ENCODE assay signal across 19 cellular contexts in the genomic region with DNA sequence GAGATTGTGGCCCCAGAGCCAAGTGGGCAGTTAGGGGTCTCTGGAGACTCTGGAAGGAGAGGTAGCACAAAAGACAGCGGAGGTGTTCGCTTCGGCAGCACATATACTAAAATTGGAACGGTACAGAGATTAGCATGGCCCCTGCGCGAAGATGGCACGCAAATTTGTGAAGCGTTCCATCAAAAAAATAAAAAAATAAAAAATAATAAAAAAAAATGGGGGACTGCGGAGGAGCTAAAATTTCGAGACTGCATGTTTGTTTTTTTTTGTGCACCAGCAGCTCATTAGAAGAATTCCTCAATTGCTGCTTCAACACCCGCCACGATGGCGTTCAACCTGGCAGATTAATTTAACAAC. TPM values are rescaled to one million over a fixed set of nuclear protein-coding genes. Genes with fewer than 3 reads are reported as not detected.
DNase-seq lines count a peak whose midpoint lies in the region; ATAC-seq and TF ChIP-seq lines count a peak whose summit lies in the region.
"Had no signal": no experiment of that assay in that cellular context is flagged by ENCODE, and none has a peak within 500 bp of the region (broad histone marks: within the 10 kb centered on the region; RNA-seq: fewer than 3 reads in every experiment).

No MANE protein-coding gene starts in this region.

- H3K9ac ChIP-seq in fibroblast of lung (ENCODE audit: insufficient read depth, low read length): no peak overlapping the region
- H3K9ac ChIP-seq: BLaER1 treated with 17β-estradiol and CSF1 and Interleukin-3, amounts not matched to agents 10 nM and 100 nM had no signal

- H3K4me3 Mint-ChIP-seq in natural killer cell (no peak overlapping the region), type B pancreatic cell (no peak overlapping the region)
- no peak overlapping the region for H3K4me3 Mint-ChIP-seq in natural killer cell treated with Interleukin-12 subunit alpha and Interleukin-12 subunit beta and Interleukin-15 and Interleukin-18, amount 100 ng/mL, for 72 hours
- H3K4me3 Mint-ChIP-seq: activated CD4-positive, alpha-beta T cell treated with anti-CD3 and anti-CD28 coated beads, Interleukin-2, amount 10 ng/mL, durations not matched to agents 24 days and 14 days; activated CD8-positive, alpha-beta memory T cell treated with anti-CD3 and anti-CD28 coated beads, Interleukin-2, amount 10 ng/mL, durations not matched to agents 7 days and 5 days; activated T-cell treated with anti-CD3 and anti-CD28 coated beads, Interleukin-2, amount 50 U/mL, for 72 hours had no signal

- no peaks in the 10 kb centered on the region for H3K27me3 ChIP-seq in RWPE2 (ENCODE audit: insufficient read depth, poor library complexity, severe bottlenecking)
- H3K27me3 ChIP-seq in fibroblast of lung (ENCODE audit: control insufficient read depth, insufficient read depth, low read length): no peaks in the 10 kb centered on the region
- H3K27me3 ChIP-seq: BLaER1 treated with 17β-estradiol and CSF1 and Interleukin-3, amounts not matched to agents 10 nM and 100 nM; right atrium auricular region; testis had no signal

- peaks cover 0 to 16% of the 10 kb centered on the region in 2 donors for H3K27me3 Mint-ChIP-seq in natural killer cell (ENCODE audit: low read depth in 2 of 2)
- H3K27me3 Mint-ChIP-seq in natural killer cell treated with Interleukin-12 subunit alpha and Interleukin-12 subunit beta and Interleukin-15 and Interleukin-18, amount 100 ng/mL, for 72 hours: peaks cover 0 to 3% of the 10 kb centered on the region in 2 donors
- H3K27me3 Mint-ChIP-seq in type B pancreatic cell: no peaks in the 10 kb centered on the region

- no peak overlapping the region for H3K4me3 ChIP-seq in RWPE2 (ENCODE audit: severe bottlenecking)
- H3K4me3 ChIP-seq in fibroblast of lung (replicated peaks in 1 of 4; ENCODE audit: control extremely low read depth in 1 of 4, insufficient read depth in 1 of 4, low read depth in 3 of 4, low read length in 4 of 4): no peak overlapping the region
- H3K4me3 ChIP-seq: BLaER1 treated with 17β-estradiol and CSF1 and Interleukin-3, amounts not matched to agents 10 nM and 100 nM; lung; SK-N-MC had no signal

- H3K36me3 ChIP-seq in RWPE2 (ENCODE audit: low read depth): no peaks in the 10 kb centered on the region
- H3K36me3 ChIP-seq in fibroblast of lung (ENCODE audit: control insufficient read depth, insufficient read depth, low read length): no peaks in the 10 kb centered on the region
- H3K36me3 ChIP-seq: BLaER1 treated with 17β-estradiol and CSF1 and Interleukin-3, amounts not matched to agents 10 nM and 100 nM; right atrium auricular region had no signal

- H3K27ac ChIP-seq in RWPE2 (ENCODE audit: poor library complexity, severe bottlenecking) (no peak overlapping the region), fibroblast of lung (ENCODE audit: insufficient read depth, low read length) (no peak overlapping the region)
- H3K27ac ChIP-seq: BLaER1 treated with 17β-estradiol and CSF1 and Interleukin-3, amounts not matched to agents 10 nM and 100 nM; right atrium auricular region had no signal

- H3K36me3 Mint-ChIP-seq in natural killer cell (no peaks in the 10 kb centered on the region), type B pancreatic cell (peaks cover 26% of the 10 kb centered on the region)
- H3K36me3 Mint-ChIP-seq in natural killer cell treated with Interleukin-12 subunit alpha and Interleukin-12 subunit beta and Interleukin-15 and Interleukin-18, amount 100 ng/mL, for 72 hours: no peaks in the 10 kb centered on the region
- H3K36me3 Mint-ChIP-seq: activated CD8-positive, alpha-beta memory T cell treated with anti-CD3 and anti-CD28 coated beads, Interleukin-2, amount 10 ng/mL, durations not matched to agents 7 days and 5 days had no signal

- no peaks in the 10 kb centered on the region for H3K9me3 ChIP-seq in RWPE2 (ENCODE audit: severe bottlenecking)
- H3K9me3 ChIP-seq in fibroblast of lung (ENCODE audit: control insufficient read depth, insufficient read depth, low read depth, low read length): no peaks in the 10 kb centered on the region
- H3K9me3 ChIP-seq: right atrium auricular region, testis had no signal

- no peak overlapping the region for H2AFZ ChIP-seq in fibroblast of lung (ENCODE audit: low read length)

- H3K9me3 Mint-ChIP-seq in natural killer cell (no peaks in the 10 kb centered on the region), type B pancreatic cell (no peaks in the 10 kb centered on the region)
- H3K9me3 Mint-ChIP-seq in natural killer cell treated with Interleukin-12 subunit alpha and Interleukin-12 subunit beta and Interleukin-15 and Interleukin-18, amount 100 ng/mL, for 72 hours: no peaks in the 10 kb centered on the region
- H3K9me3 Mint-ChIP-seq: activated CD4-positive, alpha-beta T cell treated with anti-CD3 and anti-CD28 coated beads, Interleukin-2, amount 10 ng/mL, durations not matched to agents 24 days and 14 days; activated T-cell treated with anti-CD3 and anti-CD28 coated beads, Interleukin-2, amount 50 U/mL, for 72 hours had no signal

- intact Hi-C loops in natural killer cell (cut with micrococcal nuclease): no loop called here

- H3K27ac Mint-ChIP-seq in natural killer cell: no peak overlapping the region
- H3K27ac Mint-ChIP-seq in natural killer cell treated with Interleukin-12 subunit alpha and Interleukin-12 subunit beta and Interleukin-15 and Interleukin-18, amount 100 ng/mL, for 72 hours: no peak overlapping the region
- H3K27ac Mint-ChIP-seq in type B pancreatic cell: peak overlapping the region; percentile 49
- H3K27ac Mint-ChIP-seq: activated CD4-positive, alpha-beta T cell treated with anti-CD3 and anti-CD28 coated beads, Interleukin-2, amount 10 ng/mL, durations not matched to agents 24 days and 14 days; activated CD8-positive, alpha-beta memory T cell treated with anti-CD3 and anti-CD28 coated beads, Interleukin-2, amount 10 ng/mL, durations not matched to agents 7 days and 5 days; activated T-cell treated with anti-CD3 and anti-CD28 coated beads, Interleukin-2, amount 50 U/mL, for 72 hours had no signal

- no peaks in the 10 kb centered on the region for H3K79me2 ChIP-seq in fibroblast of lung (ENCODE audit: control insufficient read depth, insufficient read depth, low read length)

- no peaks in the 10 kb centered on the region for H3K4me1 ChIP-seq in RWPE2 (ENCODE audit: insufficient read depth, poor library complexity, severe bottlenecking)
- no peaks in the 10 kb centered on the region for H3K4me1 ChIP-seq in fibroblast of lung (ENCODE audit: control insufficient read depth, extremely low read depth, insufficient read depth, low read length)
- H3K4me1 ChIP-seq: BLaER1 treated with 17β-estradiol and CSF1 and Interleukin-3, amounts not matched to agents 10 nM and 100 nM; right atrium auricular region; testis had no signal

- ATAC-seq in natural killer cell (no peak), RWPE2 (ENCODE audit: low read depth) (no peak), HG03139 (IDR thresholded peaks at IDR 0.05; ENCODE audit: unreplicated experiment) (no peak), GM21360 (IDR thresholded peaks at IDR 0.05; ENCODE audit: unreplicated experiment) (no peak)
- ATAC-seq in natural killer cell treated with Interleukin-12 subunit alpha and Interleukin-12 subunit beta and Interleukin-15 and Interleukin-18, amount 100 ng/mL, for 72 hours: no peak
- ATAC-seq: activated T-cell treated with anti-CD3 and anti-CD28 coated beads, Interleukin-2, amount 50 U/mL, for 72 hours had no signal

- TF ChIP-seq CTCF in natural killer cell (IDR thresholded peaks at IDR 0.05): peak; percentile 21
- TF ChIP-seq CTCF in RWPE2 (IDR thresholded peaks at IDR 0.05; ENCODE audit: poor library complexity, severe bottlenecking): peak; percentile 67
- no peak for TF ChIP-seq CTCF in fibroblast of lung (conservative IDR thresholded peaks at IDR 0.05 in 1 of 2, IDR thresholded peaks at IDR 0.05 in 1 of 2; ENCODE audit: low read depth in 1 of 2, low read length in 2 of 2)
- TF ChIP-seq CTCF in type B pancreatic cell (conservative IDR thresholded peaks at IDR 0.05): peak; percentile 11

- H4K20me1 ChIP-seq in fibroblast of lung (ENCODE audit: control insufficient read depth, extremely low read depth, insufficient read depth, low read length): no peaks in the 10 kb centered on the region
- H4K20me1 ChIP-seq: BLaER1 treated with 17β-estradiol and CSF1 and Interleukin-3, amounts not matched to agents 10 nM and 100 nM had no signal

- DNase-seq in natural killer cell (no peak), RWPE2 (ENCODE audit: low spot score) (no peak), fibroblast of lung (ENCODE audit: low read depth in 2 of 2) (no peak), type B pancreatic cell (ENCODE audit: extremely low spot score, unreplicated experiment) (no peak), NAMALWA (ENCODE audit: low spot score) (no peak)
- DNase-seq in natural killer cell treated with Interleukin-12 subunit alpha and Interleukin-12 subunit beta and Interleukin-15 and Interleukin-18, amount 100 ng/mL, for 72 hours (ENCODE audit: low spot score): no peak
- DNase-seq: cortex of kidney; NCI-H1436 treated with DMSO at 0.1 percent for 48 hours; stimulated activated naive CD4-positive, alpha-beta T cell had no signal

- peaks cover 7 to 8% of the 10 kb centered on the region in 2 donors for H3K4me1 Mint-ChIP-seq in natural killer cell
- peaks cover 3 to 6% of the 10 kb centered on the region in 2 donors for H3K4me1 Mint-ChIP-seq in natural killer cell treated with Interleukin-12 subunit alpha and Interleukin-12 subunit beta and Interleukin-15 and Interleukin-18, amount 100 ng/mL, for 72 hours (ENCODE audit: low read depth in 2 of 2)
- peaks cover 13% of the 10 kb centered on the region for H3K4me1 Mint-ChIP-seq in type B pancreatic cell (ENCODE audit: unreplicated experiment)

- peak overlapping the region; percentile 71 for H3K4me2 ChIP-seq in fibroblast of lung (ENCODE audit: extremely low read depth, insufficient read depth, low read length)
- H3K4me2 ChIP-seq: BLaER1 treated with 17β-estradiol and CSF1 and Interleukin-3, amounts not matched to agents 10 nM and 100 nM had no signal

RNA-seq across cellular contexts. Expression of a gene that starts 39.1 kb away (rescaled TPM):
- total RNA-seq in natural killer cell: not detected
- under 1 TPM in 1 of 2 donors, not detected in 1; 0.55 TPM for total RNA-seq in natural killer cell treated with Interleukin-12 subunit alpha and Interleukin-12 subunit beta and Interleukin-15 and Interleukin-18, amount 100 ng/mL, for 72 hours
- total RNA-seq in fibroblast of lung: under 0.01 TPM in 2 replicates
- 1.1 and 1.4 TPM in 2 replicates for polyA plus RNA-seq in fibroblast of lung
- 1.6 and 1.9 TPM in 2 replicates for polyA plus RNA-seq in fibroblast of lung (2012)
- 1.8 and 2.5 TPM in 2 replicates for polyA minus RNA-seq in fibroblast of lung (ENCODE audit: low replicate concordance)
- 104 and 232 TPM in 2 replicates for total RNA-seq in type B pancreatic cell (ENCODE audit: low replicate concordance)
- total RNA-seq: activated CD4-positive, alpha-beta T cell treated with anti-CD3 and anti-CD28 coated beads, Interleukin-2, amount 10 ng/mL, durations not matched to agents 24 days and 14 days; activated CD8-positive, alpha-beta memory T cell treated with anti-CD3 and anti-CD28 coated beads, Interleukin-2, amount 10 ng/mL, durations not matched to agents 7 days and 5 days; right atrium auricular region had no signal

Comparison
In these comparisons a context has a peak if more than half of its experiments do, and no peak if none do; other contexts are left out.
1. CTCF ChIP-seq: peak in natural killer cell (single experiment), RWPE2 (single experiment) and type B pancreatic cell (single experiment); none in fibroblast of lung (0 of 2).
2. RNA of a gene that starts 39.1 kb away (total RNA-seq): 104 to 232 TPM in type B pancreatic cell; 0.55 TPM in natural killer cell treated with Interleukin-12 subunit alpha and Interleukin-12 subunit beta and Interleukin-15 and Interleukin-18, amount 100 ng/mL, for 72 hours, not detected in natural killer cell and under 0.01 TPM in fibroblast of lung; every median in the first group is over 10 times any median in the second.